Comparison of ENCODE assay signal across 8 cellular contexts in genomic region chr2:159850789-159851188, GRCh38. TPM values are rescaled to one million over a fixed set of nuclear protein-coding genes. Genes with fewer than 3 reads are reported as not detected.
"Had no signal": no experiment of that assay in that cellular context is flagged by ENCODE, and none has a peak within 500 bp of the region (broad histone marks: within the 10 kb centered on the region; RNA-seq: fewer than 3 reads in every experiment).

No MANE protein-coding gene starts in this region.

- H3K9ac ChIP-seq: KMS-11 had no signal

- H3K4me3 Mint-ChIP-seq: IgD-negative memory B cell had no signal

- H3K27ac ChIP-seq: HL-60, KMS-11 had no signal

- H3K27ac Mint-ChIP-seq: IgD-negative memory B cell had no signal

- H3K4me1 Mint-ChIP-seq: IgD-negative memory B cell had no signal

- DNase-seq: IMR-90, KBM-7, KG1 had no signal

- H3K27me3 Mint-ChIP-seq: IgD-negative memory B cell had no signal

- FAIRE-seq: HepG2, HTR-8/SVneo had no signal

- ATAC-seq: HepG2 had no signal

- H3K4me2 ChIP-seq: KMS-11 had no signal

RNA-seq across cellular contexts. Expression of gene LY75, which starts 53.8 kb away (rescaled TPM):
- total RNA-seq: HepG2, IMR-90 had no signal
- polyA plus RNA-seq: HepG2, IMR-90 had no signal
